ENCODE assay signal across 27 cellular contexts in genomic region chr15:66039117-66039860, GRCh38.
DNase-seq lines count a peak whose midpoint lies in the region; ATAC-seq, FAIRE-seq and TF ChIP-seq lines count a peak whose summit lies in the region.
"Had no signal": no experiment of that assay in that cellular context is flagged by ENCODE, and none has a peak within 500 bp of the region (broad histone marks: within the 10 kb centered on the region; RNA-seq: fewer than 3 reads in every experiment).

No MANE protein-coding gene starts in this region.

- H3K4me1 ChIP-seq in HCT116 (ENCODE audit: control insufficient read depth in 1 of 2, insufficient read depth in 2 of 2, low read length in 2 of 2) (peaks cover 10 to 14% of the 10 kb centered on the region in 2 experiments; a peak in 3 of 4 replicates), neural progenitor cell (peaks cover 9% of the 10 kb centered on the region)
- H3K4me1 ChIP-seq: BLaER1, SJSA1, upper lobe of left lung had no signal

- no peak overlapping the region for H3K27ac Mint-ChIP-seq in neural progenitor cell
- no peak overlapping the region for H3K27ac Mint-ChIP-seq in activated T-helper 17 cell treated with anti-CD3 and anti-CD28 coated beads, Interleukin-2, amount 50 U/mL, for 72 hours
- H3K27ac Mint-ChIP-seq: activated CD8-positive, alpha-beta T cell treated with anti-CD3 and anti-CD28 coated beads, Interleukin-2, amount 10 ng/mL, durations not matched to agents 7 days and 5 days; activated naive CD8-positive, alpha-beta T cell; nephron; stimulated activated naive CD8-positive, alpha-beta T cell treated with anti-CD3 and anti-CD28 coated beads, Interleukin-15, Interleukin-2, amounts not matched to agents 100 ng/mL and 50 ng/mL, for 24 hours had no signal

- no TSS peak for BruUV-seq in HCT116 (replicated peaks; lab: Mats Ljungman, UMichigan)

- H3K79me2 ChIP-seq in HCT116 (ENCODE audit: insufficient read depth, low read length) (no peaks in the 10 kb centered on the region), neural progenitor cell (ENCODE audit: low read depth) (no peaks in the 10 kb centered on the region)

- RAD21 ChIA-PET in HCT116 (lab: Charles Lee; ENCODE audit: low non-redundant PET in 1 of 2, low total read pairs in 2 of 2, uncharacterized antibody in 2 of 2, unreplicated experiment in 2 of 2) = no interaction called here

- H3K4me1 Mint-ChIP-seq in neural progenitor cell = peaks cover 31% of the 10 kb centered on the region
- H3K4me1 Mint-ChIP-seq in activated T-helper 17 cell treated with anti-CD3 and anti-CD28 coated beads, Interleukin-2, amount 50 U/mL, for 72 hours = no peaks in the 10 kb centered on the region

- TF ChIP-seq RAD21 in HCT116 (IDR thresholded peaks at IDR 0.05; ENCODE audit: low read depth) = no peak

- no peaks in the 10 kb centered on the region for H4K20me1 ChIP-seq in HCT116 (ENCODE audit: insufficient read depth)
- H4K20me1 ChIP-seq in neural progenitor cell (ENCODE audit: low read depth) = no peaks in the 10 kb centered on the region
- H4K20me1 ChIP-seq: BLaER1 had no signal

- no peak overlapping the region for H3K4me3 Mint-ChIP-seq in neural progenitor cell
- no peak overlapping the region for H3K4me3 Mint-ChIP-seq in activated T-helper 17 cell treated with anti-CD3 and anti-CD28 coated beads, Interleukin-2, amount 50 U/mL, for 72 hours
- H3K4me3 Mint-ChIP-seq: activated CD8-positive, alpha-beta T cell treated with anti-CD3 and anti-CD28 coated beads, Interleukin-2, amount 10 ng/mL, durations not matched to agents 7 days and 5 days; activated naive CD8-positive, alpha-beta T cell; mesothelial cell of epicardium; nephron; stimulated activated naive CD8-positive, alpha-beta T cell treated with anti-CD3 and anti-CD28 coated beads, Interleukin-15, Interleukin-2, amounts not matched to agents 100 ng/mL and 50 ng/mL, for 24 hours had no signal

- H3K36me3 Mint-ChIP-seq in neural progenitor cell = no peaks in the 10 kb centered on the region
- no peaks in the 10 kb centered on the region for H3K36me3 Mint-ChIP-seq in activated T-helper 17 cell treated with anti-CD3 and anti-CD28 coated beads, Interleukin-2, amount 50 U/mL, for 72 hours (ENCODE audit: low read depth)
- H3K36me3 Mint-ChIP-seq: activated naive CD8-positive, alpha-beta T cell; mesothelial cell of epicardium had no signal

- H2AFZ ChIP-seq in HCT116 (ENCODE audit: low read depth, low read length, poor library complexity, severe bottlenecking) (no peak overlapping the region), neural progenitor cell (replicated peaks) (no peak overlapping the region)

- peak; percentile 77 for ATAC-seq in HCT116
- ATAC-seq in activated T-helper 17 cell treated with anti-CD3 and anti-CD28 coated beads, Interleukin-2, amount 50 U/mL, for 72 hours (replicated peaks) = no peak
- ATAC-seq: activated CD8-positive, alpha-beta T cell treated with anti-CD3 and anti-CD28 coated beads, Interleukin-2, amount 10 ng/mL, durations not matched to agents 7 days and 5 days had no signal

- H3K36me3 ChIP-seq in HCT116 (ENCODE audit: control insufficient read depth in 1 of 2, insufficient read depth in 2 of 2, low read length in 2 of 2) (no peaks in the 10 kb centered on the region), bronchial epithelial cell (ENCODE audit: control insufficient read depth, insufficient read depth, low read length) (no peaks in the 10 kb centered on the region), neural progenitor cell (no peaks in the 10 kb centered on the region)
- H3K36me3 ChIP-seq: BLaER1, SJSA1, upper lobe of left lung had no signal

- FAIRE-seq in bronchial epithelial cell (lab: Jason Lieb, UNC) = no peak
- FAIRE-seq: GM12891, small intestine had no signal

- H3K4me2 ChIP-seq in HCT116 (ENCODE audit: low read length) (peak overlapping the region; percentile 58), neural progenitor cell (peak overlapping the region; percentile 47)
- H3K4me2 ChIP-seq: BLaER1 had no signal

- peaks cover 2% of the 10 kb centered on the region for H3K27me3 Mint-ChIP-seq in neural progenitor cell (ENCODE audit: insufficient read depth, low read depth)
- peaks cover 31% of the 10 kb centered on the region for H3K27me3 Mint-ChIP-seq in activated T-helper 17 cell treated with anti-CD3 and anti-CD28 coated beads, Interleukin-2, amount 50 U/mL, for 72 hours

- H3K9me3 ChIP-seq in HCT116 (ENCODE audit: control insufficient read depth in 1 of 2, insufficient read depth in 1 of 2, low read depth in 1 of 2, low read length in 2 of 2) (no peaks in the 10 kb centered on the region), neural progenitor cell (ENCODE audit: low read depth) (no peaks in the 10 kb centered on the region)
- H3K9me3 ChIP-seq: BLaER1, psoas muscle, SJSA1, upper lobe of left lung had no signal

- no peaks in the 10 kb centered on the region for H3K9me3 Mint-ChIP-seq in neural progenitor cell
- no peaks in the 10 kb centered on the region for H3K9me3 Mint-ChIP-seq in activated T-helper 17 cell treated with anti-CD3 and anti-CD28 coated beads, Interleukin-2, amount 50 U/mL, for 72 hours
- H3K9me3 Mint-ChIP-seq: stimulated activated naive CD8-positive, alpha-beta T cell treated with anti-CD3 and anti-CD28 coated beads, Interleukin-15, Interleukin-2, amounts not matched to agents 100 ng/mL and 50 ng/mL, for 24 hours had no signal

- peak; percentile 80 for DNase-seq in ELF-1 (ENCODE audit: low read depth, low spot score)
- DNase-seq in HCT116 (ENCODE audit: low read depth, low spot score) = no peak
- peak; percentile 33 for DNase-seq in bronchial epithelial cell (ENCODE audit: low read depth)
- DNase-seq in neural progenitor cell (ENCODE audit: low spot score) = peak; percentile 57
- no peak for DNase-seq in HK-2 (ENCODE audit: unreplicated experiment)
- DNase-seq in activated T-cell treated with anti-CD3 and anti-CD28 coated beads, Interleukin-2, amount 50 U/mL, for 1 hour = no peak
- no peak for DNase-seq in GM10248 (ENCODE audit: extremely low spot score)
- DNase-seq: activated CD8-positive, alpha-beta T cell treated with anti-CD3 and anti-CD28 coated beads, Interleukin-2, amount 10 ng/mL, durations not matched to agents 7 days and 5 days; Calu3; GDM1; HCEC 1CT; KG1; MV-4-11; NCI-H2081; NCI-H524 treated with DMSO at 0.1 percent for 48 hours; psoas muscle; small intestine; stimulated activated CD4-positive, alpha-beta T cell treated with anti-CD3 and anti-CD28 coated beads, Interleukin-2, amount 100 ng/mL, for 48 hours; upper lobe of left lung had no signal

- no peak for TF ChIP-seq POLR2A in HCT116 (IDR thresholded peaks at IDR 0.05; ENCODE audit: borderline replicate concordance, extremely low read depth, insufficient read depth, insufficient read length)

- H3K27me3 ChIP-seq in HCT116 (ENCODE audit: insufficient read depth, low read length) (no peaks in the 10 kb centered on the region), bronchial epithelial cell (ENCODE audit: control insufficient read depth, insufficient read depth, low read length) (peaks cover 5% of the 10 kb centered on the region), neural progenitor cell (no peaks in the 10 kb centered on the region)
- H3K27me3 ChIP-seq: BLaER1, upper lobe of left lung had no signal

- TF ChIP-seq CTCF in HCT116 (IDR thresholded peaks at IDR 0.05 in 2 of 3, conservative IDR thresholded peaks at IDR 0.05 in 1 of 3; ENCODE audit: borderline replicate concordance in 1 of 3, insufficient read depth in 1 of 3, low read depth in 2 of 3, low read length in 2 of 3) = no peak
- TF ChIP-seq CTCF in bronchial epithelial cell (IDR thresholded peaks at IDR 0.05; ENCODE audit: insufficient read depth, low read length, severe bottlenecking) = no peak
- no peak for TF ChIP-seq CTCF in neural progenitor cell (IDR thresholded peaks at IDR 0.05)
- TF ChIP-seq CTCF in GM10248 (IDR thresholded peaks at IDR 0.05; ENCODE audit: control extremely low read depth, extremely low read depth, low read depth, missing control alignments) = no peak

- H3K9me2 ChIP-seq in HCT116 (ENCODE audit: insufficient read depth) = no peaks in the 10 kb centered on the region

- POLR2A ChIA-PET in HCT116 (lab: Charles Lee) = no interaction called here
- POLR2A ChIA-PET in GM10248 (lab: Yijun Ruan, JAX) = no interaction called here

- H3K4me3 ChIP-seq in HCT116 (replicated peaks in 1 of 2; ENCODE audit: low read depth in 1 of 2, low read length in 2 of 2) = peak overlapping the region in 1 of 2 experiments; percentile 22; a peak in 2 of 4 replicates
- H3K4me3 ChIP-seq in bronchial epithelial cell (ENCODE audit: low read depth, low read length) = no peak overlapping the region
- H3K4me3 ChIP-seq in neural progenitor cell = no peak overlapping the region
- H3K4me3 ChIP-seq: BLaER1, psoas muscle, SJSA1, upper lobe of left lung had no signal

- no peak overlapping the region for H3K27ac ChIP-seq in HCT116 (ENCODE audit: low read depth, low read length)
- no peak overlapping the region for H3K27ac ChIP-seq in neural progenitor cell
- H3K27ac ChIP-seq: BLaER1, psoas muscle, SJSA1, upper lobe of left lung had no signal

- peaks cover 6% of the 10 kb centered on the region for H3F3A ChIP-seq in neural progenitor cell (ENCODE audit: low read depth)

- no peak overlapping the region for H3K9ac ChIP-seq in HCT116 (ENCODE audit: low read length)
- no peak overlapping the region for H3K9ac ChIP-seq in neural progenitor cell
- H3K9ac ChIP-seq: BLaER1 had no signal

- intact Hi-C loops in HCT116 (cut with micrococcal nuclease) = no loop called here

- CTCF ChIA-PET in HCT116 (lab: Charles Lee) = no interaction called here
- CTCF ChIA-PET in GM10248 (lab: Yijun Ruan, JAX) = no interaction called here

TF ChIP-seq in HCT116, 20 proteins besides CTCF, POLR2A, EP300 and RAD21 (continues in another document):
- TF ChIP-seq SP1 (IDR thresholded peaks at IDR 0.05; ENCODE audit: low read depth) (no peak), FOSL1 (IDR thresholded peaks at IDR 0.05; ENCODE audit: low read depth) (no peak), YY1 (IDR thresholded peaks at IDR 0.05; ENCODE audit: extremely low read depth, insufficient replicate concordance, low read depth, low read length) (no peak), EGR1 (IDR thresholded peaks at IDR 0.05; ENCODE audit: low read depth) (no peak), ZBTB33 (IDR thresholded peaks at IDR 0.05; ENCODE audit: extremely low read depth, insufficient replicate concordance, low read length) (no peak)

Comparison
In these comparisons a context has a peak if more than half of its experiments do, and no peak if none do; other contexts are left out.
1. DNase-seq: peak in ELF-1 (single experiment), bronchial epithelial cell (single experiment) and neural progenitor cell (single experiment); none in HCT116 (single experiment), HK-2 (single experiment), activated T-cell treated with anti-CD3 and anti-CD28 coated beads, Interleukin-2, amount 50 U/mL, for 1 hour (single experiment) and GM10248 (single experiment).